Comparison of ENCODE assay signal across 11 cellular contexts in the genomic region with DNA sequence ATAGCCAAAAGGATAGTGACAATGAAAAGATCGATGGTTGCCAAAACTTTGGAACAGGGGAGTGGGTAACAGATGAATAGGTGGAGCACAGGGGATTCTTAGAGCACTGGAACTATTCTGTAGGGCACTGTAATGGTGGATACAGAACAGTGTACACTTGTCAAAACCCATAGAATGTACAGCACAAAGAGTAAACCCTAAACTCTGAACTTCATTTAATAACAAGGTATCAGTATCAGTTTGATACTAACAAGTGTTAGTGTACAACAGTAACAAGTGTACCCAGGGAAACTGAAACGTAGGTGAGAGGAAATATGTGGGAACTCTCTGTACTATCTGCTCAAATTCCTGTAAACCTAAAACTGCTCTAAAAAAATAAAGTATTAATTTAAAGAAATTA.
"Had no signal": no experiment of that assay in that cellular context is flagged by ENCODE, and none has a peak within 500 bp of the region (broad histone marks: within the 10 kb centered on the region; RNA-seq: fewer than 3 reads in every experiment).

No MANE protein-coding gene starts in this region.

- FAIRE-seq: H1, H54 had no signal

- H3K9ac ChIP-seq: GM23248 had no signal

- H3K4me3 ChIP-seq: GM23248, GM23338, HAP-1 had no signal

- H3K4me2 ChIP-seq: GM23338 had no signal

- H3K27ac ChIP-seq: GM23248 had no signal

- H2AFZ ChIP-seq: GM23248, GM23338 had no signal

- DNase-seq: GM23248, GOT3, H7, H9, HCEC 1CT, HFFc6 had no signal

- H3K4me3 Mint-ChIP-seq: GM23338, H9, HFFc6 had no signal

- ATAC-seq: GM23338, HCT116 had no signal

- H3K27ac Mint-ChIP-seq: GM23338, H9, HFFc6 had no signal

- H3K36me3 ChIP-seq: HAP-1 had no signal
